In genomic region chr5:121086671-121087070, GRCh38 we compare ENCODE assay signal across 26 cellular contexts.
"Had no signal": no experiment of that assay in that cellular context is flagged by ENCODE, and none has a peak within 500 bp of the region (broad histone marks: within the 10 kb centered on the region; RNA-seq: fewer than 3 reads in every experiment).

No MANE protein-coding gene starts in this region.

- H3K4me3 ChIP-seq: stomach, suprapubic skin, testis, thoracic aorta, thyroid gland, tibial artery, tibial nerve, transverse colon, upper lobe of left lung, upper lobe of right lung, uterus, vagina had no signal

- DNase-seq: stimulated activated CD4-positive, alpha-beta T cell treated with anti-CD3 and anti-CD28 coated beads, Interleukin-2, amount 100 ng/mL, for 48 hours; stimulated activated CD4-positive, alpha-beta T cell treated with anti-CD3 and anti-CD28 coated beads, Interleukin-4, amount 100 ng/mL, for 1 hour; stimulated activated CD4-positive, alpha-beta T cell treated with anti-CD3 and anti-CD28 coated beads, Interleukin-4, amount 100 ng/mL, for 24 hours; stimulated activated CD4-positive, alpha-beta T cell treated with anti-CD3 and anti-CD28 coated beads, Interleukin-4, amount 100 ng/mL, for 4 hours; stimulated activated CD8-positive, alpha-beta memory T cell treated with anti-CD3 and anti-CD28 coated beads, Interleukin-4, amount 100 ng/mL, for 48 hours; stimulated activated naive B cell treated with anti-CD40 and anti-IgM and Interleukin-4, amounts not matched to agents 10 μg/mL and 1 μg/mL and 100 μg/mL, for 72 hours; stimulated activated naive CD4-positive, alpha-beta T cell; stimulated activated naive CD4-positive, alpha-beta T cell treated with Interleukin-2 at 50 U/mL for 16 hours; stimulated activated naive CD8-positive, alpha-beta T cell treated with anti-CD3 and anti-CD28 coated beads, Interleukin-15, amount 100 ng/mL, for 72 hours; stimulated activated naive CD8-positive, alpha-beta T cell treated with anti-CD3 and anti-CD28 coated beads, Interleukin-15, Interleukin-2, amounts not matched to agents 100 U/mL and 50 U/mL, for 24 hours; stomach; substantia nigra; testis; thyroid gland; tibial artery; transverse colon; trophoblast cell; upper lobe of left lung; upper lobe of right lung; uterus had no signal

- H3K9me3 ChIP-seq: suprapubic skin, testis, thoracic aorta, thyroid gland, tibial artery, tibial nerve, transverse colon, upper lobe of left lung, upper lobe of right lung, uterus, vagina had no signal

- H3K36me3 ChIP-seq: stomach, suprapubic skin, thoracic aorta, thyroid gland, tibial artery, tibial nerve, transverse colon, upper lobe of left lung, upper lobe of right lung, uterus, vagina had no signal

- H3K4me1 ChIP-seq: stomach, suprapubic skin, testis, thyroid gland, tibial artery, tibial nerve, transverse colon, upper lobe of left lung, upper lobe of right lung, uterus, vagina had no signal

- H3K27ac ChIP-seq: stomach, suprapubic skin, testis, thoracic aorta, thyroid gland, tibial artery, tibial nerve, transverse colon, upper lobe of left lung, upper lobe of right lung, uterus, vagina had no signal

- ATAC-seq: stimulated activated effector memory CD8-positive, alpha-beta T cell treated with anti-CD3 and anti-CD28 coated beads, Interleukin-12 subunit alpha, Interleukin-12 subunit beta, amount 100 ng/mL, for 72 hours; stimulated activated memory B cell treated with anti-CD40 and anti-IgM and Interleukin-4, amounts not matched to agents 10 μg/mL and 1 μg/mL and 100 μg/mL, for 72 hours; stimulated activated naive B cell treated with anti-CD40 and anti-IgM and Interleukin-4, amounts not matched to agents 10 μg/mL and 1 μg/mL and 100 μg/mL, for 72 hours; stimulated activated naive CD8-positive, alpha-beta T cell treated with anti-CD3 and anti-CD28 coated beads, Interleukin-15, amount 100 ng/mL, for 72 hours; stimulated activated naive CD8-positive, alpha-beta T cell treated with anti-CD3 and anti-CD28 coated beads, Interleukin-15, Interleukin-2, amounts not matched to agents 100 U/mL and 50 U/mL, for 24 hours; upper lobe of right lung had no signal

- H3K27me3 ChIP-seq: stomach, suprapubic skin, testis, thyroid gland, tibial artery, transverse colon, upper lobe of left lung, upper lobe of right lung, uterus, vagina had no signal
